12 cellular contexts compared by ENCODE assay signal in genomic region chr9:78866228-78867132, GRCh38.
DNase-seq lines count a peak whose midpoint lies in the region; ATAC-seq and TF ChIP-seq lines count a peak whose summit lies in the region.
"Had no signal": no experiment of that assay in that cellular context is flagged by ENCODE, and none has a peak within 500 bp of the region (broad histone marks: within the 10 kb centered on the region; RNA-seq: fewer than 3 reads in every experiment).

No MANE protein-coding gene starts in this region.

- ATAC-seq in GM21529 (IDR thresholded peaks at IDR 0.05; ENCODE audit: unreplicated experiment) (no peak), HG02852 (IDR thresholded peaks at IDR 0.05; ENCODE audit: unreplicated experiment) (no peak)
- ATAC-seq: left ventricle myocardium superior, upper lobe of right lung had no signal

- H2BK15ac ChIP-seq in mesenchymal stem cell (ENCODE audit: low read depth, poor library complexity, severe bottlenecking): no peak overlapping the region

- in situ Hi-C loops in astrocyte of the spinal cord (cut with HindIII; ENCODE audit: low sequenced_read_pairs): no loop called here
- in situ Hi-C loops in GM13976 (cut with MboI; ENCODE audit: low sequenced_read_pairs, unreplicated experiment): no loop called here

- H3K4me1 Mint-ChIP-seq in CD4-positive, alpha-beta memory T cell: no peaks in the 10 kb centered on the region
- H3K4me1 Mint-ChIP-seq: CD4-positive, CD25-positive, alpha-beta regulatory T cell had no signal

- H3K4me3 Mint-ChIP-seq in CD4-positive, alpha-beta memory T cell: no peak overlapping the region
- H3K4me3 Mint-ChIP-seq: CD4-positive, CD25-positive, alpha-beta regulatory T cell had no signal

- H3K36me3 Mint-ChIP-seq in CD4-positive, alpha-beta memory T cell: no peaks in the 10 kb centered on the region
- H3K36me3 Mint-ChIP-seq: CD4-positive, CD25-positive, alpha-beta regulatory T cell had no signal

- H4K8ac ChIP-seq in mesenchymal stem cell (ENCODE audit: low read length): no peak overlapping the region

- no peak for TF ChIP-seq CTCF in AG09309 (IDR thresholded peaks at IDR 0.05; ENCODE audit: control insufficient read depth, insufficient read depth, low read depth, low read length, missing control alignments)
- TF ChIP-seq CTCF in astrocyte of the spinal cord (IDR thresholded peaks at IDR 0.05; ENCODE audit: low read depth, low read length): no peak
- TF ChIP-seq CTCF in GM13976 (IDR thresholded peaks at IDR 0.05; ENCODE audit: borderline replicate concordance, control extremely low read depth, extremely low read depth, insufficient read depth, missing control alignments): no peak

- no peak overlapping the region for H4K91ac ChIP-seq in mesenchymal stem cell (ENCODE audit: low read length)

- POLR2A ChIA-PET in CD4-positive, alpha-beta memory T cell (lab: Charles Lee; ENCODE audit: partially characterized antibody): no interaction called here

- H3K79me1 ChIP-seq in mesenchymal stem cell (replicated peaks; ENCODE audit: low read length, poor library complexity, severe bottlenecking): no peaks in the 10 kb centered on the region

- CTCF ChIA-PET in CD4-positive, alpha-beta memory T cell (lab: Charles Lee; ENCODE audit: partially characterized antibody): no interaction called here

- no peaks in the 10 kb centered on the region for H3K27me3 ChIP-seq in mesenchymal stem cell (ENCODE audit: control insufficient read depth in 1 of 2, insufficient read depth in 1 of 2, low read length in 2 of 2)
- no peaks in the 10 kb centered on the region for H3K27me3 ChIP-seq in CD4-positive, alpha-beta memory T cell (ENCODE audit: insufficient read depth, low read length)
- H3K27me3 ChIP-seq: upper lobe of right lung had no signal

- H3K14ac ChIP-seq in mesenchymal stem cell (ENCODE audit: low read length in 2 of 2): no peak overlapping the region

- intact Hi-C loops in CD4-positive, alpha-beta memory T cell (cut with micrococcal nuclease): no loop called here

- no peaks in the 10 kb centered on the region for H3K36me3 ChIP-seq in mesenchymal stem cell (ENCODE audit: control insufficient read depth in 1 of 2, insufficient read depth in 2 of 2, low read depth in 1 of 2, low read length in 2 of 2)
- H3K36me3 ChIP-seq in CD4-positive, alpha-beta memory T cell (ENCODE audit: insufficient read depth, low read length): no peaks in the 10 kb centered on the region
- H3K36me3 ChIP-seq: prostate gland, upper lobe of right lung had no signal

- H3K27ac Mint-ChIP-seq in CD4-positive, alpha-beta memory T cell: no peak overlapping the region
- H3K27ac Mint-ChIP-seq: CD4-positive, CD25-positive, alpha-beta regulatory T cell had no signal

- no peak overlapping the region for H2BK12ac ChIP-seq in mesenchymal stem cell (ENCODE audit: low read length in 2 of 2)

- no peak overlapping the region for H3K4ac ChIP-seq in mesenchymal stem cell (ENCODE audit: low read depth in 1 of 2, low read length in 2 of 2)

- H3K27me3 Mint-ChIP-seq in CD4-positive, alpha-beta memory T cell: no peaks in the 10 kb centered on the region
- H3K27me3 Mint-ChIP-seq: CD4-positive, CD25-positive, alpha-beta regulatory T cell had no signal

- H3K18ac ChIP-seq in mesenchymal stem cell (ENCODE audit: low read depth in 1 of 2, low read length in 2 of 2): no peak overlapping the region

- H3K9ac ChIP-seq in mesenchymal stem cell (ENCODE audit: low read length): no peak overlapping the region

- no peak overlapping the region for H3K23ac ChIP-seq in mesenchymal stem cell (ENCODE audit: low read length in 2 of 2)

- H2AFZ ChIP-seq in mesenchymal stem cell (ENCODE audit: low read depth, low read length): no peak overlapping the region

- H2BK120ac ChIP-seq in mesenchymal stem cell (ENCODE audit: low read depth, low read length): no peak overlapping the region

- peak overlapping the region; percentile 91 for H3K27ac ChIP-seq in mesenchymal stem cell (ENCODE audit: low read length, poor library complexity, severe bottlenecking)
- H3K27ac ChIP-seq in CD4-positive, alpha-beta memory T cell (ENCODE audit: low read depth, low read length): no peak overlapping the region
- H3K27ac ChIP-seq: prostate gland, upper lobe of right lung had no signal

- no peaks in the 10 kb centered on the region for H3K9me3 ChIP-seq in mesenchymal stem cell (ENCODE audit: control insufficient read depth, low read length)
- H3K9me3 ChIP-seq in CD4-positive, alpha-beta memory T cell (ENCODE audit: control insufficient read depth in 1 of 2, low read length in 2 of 2): no peaks in the 10 kb centered on the region
- H3K9me3 ChIP-seq: prostate gland, upper lobe of right lung had no signal

- WGBS in mesenchymal stem cell: 0% methylated on average over 2 of the region's 6 CpGs

- H3K4me2 ChIP-seq in mesenchymal stem cell (ENCODE audit: low read length, poor library complexity, severe bottlenecking): no peak overlapping the region

- no peak overlapping the region for H2BK5ac ChIP-seq in mesenchymal stem cell (ENCODE audit: low read depth, low read length, poor library complexity, severe bottlenecking)

- peaks cover 0 to 4% (median 0%) of the 10 kb centered on the region in 8 donors for H3K9me3 Mint-ChIP-seq in CD4-positive, alpha-beta memory T cell

- DNase-seq in AG09309 (ENCODE audit: low read depth) (peak; percentile 94), HT1080 (ENCODE audit: low read depth) (peak; percentile 96), astrocyte of the spinal cord (ENCODE audit: low read depth, low spot score) (peak; percentile 89), mesenchymal stem cell (peak; percentile 91), GM13976 (ENCODE audit: low spot score) (no peak)
- DNase-seq in CD4-positive, alpha-beta memory T cell: no peak
- DNase-seq: CD4-positive, CD25-positive, alpha-beta regulatory T cell; left ventricle myocardium superior; upper lobe of right lung had no signal

- no peak overlapping the region for H2AK5ac ChIP-seq in mesenchymal stem cell (ENCODE audit: low read length, severe bottlenecking)

- no peak overlapping the region for H3K4me3 ChIP-seq in AG09309 (ENCODE audit: control insufficient read depth, low read depth, low read length)
- H3K4me3 ChIP-seq in astrocyte of the spinal cord (ENCODE audit: low read depth, low read length): no peak overlapping the region
- H3K4me3 ChIP-seq in mesenchymal stem cell (ENCODE audit: insufficient read depth in 1 of 2, low read depth in 1 of 2, low read length in 2 of 2): no peak overlapping the region
- no peak overlapping the region for H3K4me3 ChIP-seq in CD4-positive, alpha-beta memory T cell (ENCODE audit: low read length in 2 of 2)
- H3K4me3 ChIP-seq: prostate gland, upper lobe of right lung had no signal

- H3K4me1 ChIP-seq in mesenchymal stem cell (ENCODE audit: control insufficient read depth, insufficient read depth, low read depth, low read length): peaks cover 5% of the 10 kb centered on the region
- no peaks in the 10 kb centered on the region for H3K4me1 ChIP-seq in CD4-positive, alpha-beta memory T cell (ENCODE audit: insufficient read depth, low read length)
- H3K4me1 ChIP-seq: prostate gland, upper lobe of right lung had no signal

Comparison
In these comparisons a context has a peak if more than half of its experiments do, and no peak if none do; other contexts are left out.
1. DNase-seq: peak in AG09309 (single experiment), HT1080 (single experiment), astrocyte of the spinal cord (single experiment) and mesenchymal stem cell (single experiment); none in GM13976 (single experiment) and CD4-positive, alpha-beta memory T cell (0 of 5).